Comparison of ENCODE assay signal across 8 cellular contexts in genomic region chr5:96687812-96688453, GRCh38. TPM values are rescaled to one million over a fixed set of nuclear protein-coding genes. Genes with fewer than 3 reads are reported as not detected.
A peak's percentile ranks its signal among the peaks of the same experiment; 100 is the strongest.
DNase-seq lines count a peak whose midpoint lies in the region; ATAC-seq and TF ChIP-seq lines count a peak whose summit lies in the region.

No MANE protein-coding gene starts in this region.

- no peaks in the 10 kb centered on the region for H3K9me2 ChIP-seq in neural cell (ENCODE audit: insufficient read depth, low read length)

- no peaks in the 10 kb centered on the region for H3K79me2 ChIP-seq in neural cell (replicated peaks; ENCODE audit: insufficient read depth, low read length)

- TF ChIP-seq EP300 in neural cell (conservative IDR thresholded peaks at IDR 0.05; ENCODE audit: poor library complexity, severe bottlenecking) = no peak

- H3K9me3 ChIP-seq in neural cell (ENCODE audit: low read length) = no peaks in the 10 kb centered on the region

- no peaks in the 10 kb centered on the region for H3K27me3 ChIP-seq in neural cell (ENCODE audit: insufficient read depth, low read depth, low read length)

- no peak overlapping the region for H2AFZ ChIP-seq in neural cell (ENCODE audit: low read depth, low read length)

- no peak overlapping the region for H3K27ac ChIP-seq in neural cell (ENCODE audit: low read length)

- ATAC-seq in HG03565 (IDR thresholded peaks at IDR 0.05; ENCODE audit: unreplicated experiment) = peak; percentile 72
- ATAC-seq in GM19452 (IDR thresholded peaks at IDR 0.05; ENCODE audit: unreplicated experiment) = no peak

- no peak overlapping the region for H3K9ac ChIP-seq in neural cell (ENCODE audit: low read length)

- H3K36me3 ChIP-seq in neural cell (ENCODE audit: insufficient read depth, low read length) = no peaks in the 10 kb centered on the region

- H3K4me3 ChIP-seq in epithelial cell of esophagus (ENCODE audit: low read length) (no peak overlapping the region), neural cell (ENCODE audit: low read length) (no peak overlapping the region)

- H4K20me1 ChIP-seq in neural cell (ENCODE audit: insufficient read depth) = no peaks in the 10 kb centered on the region

- H3F3A ChIP-seq in neural cell (ENCODE audit: insufficient read depth, low read length, poor library complexity, severe bottlenecking) = no peaks in the 10 kb centered on the region

- DNase-seq in Daoy (ENCODE audit: low read depth) = peak; percentile 59
- peak; percentile 52 for DNase-seq in GM20000 (ENCODE audit: low spot score)
- DNase-seq in RPMI7951 (ENCODE audit: low read depth) = peak; percentile 61
- DNase-seq in epithelial cell of esophagus (ENCODE audit: low read depth) = peak; percentile 68
- no peak for DNase-seq in NCI-H345 (lab: John Stamatoyannopoulos, UW)

- no peak overlapping the region for H3K4me2 ChIP-seq in neural cell (ENCODE audit: low read length)

- peak; percentile 81 for TF ChIP-seq RAD21 in neural cell (conservative IDR thresholded peaks at IDR 0.05)

- peak; percentile 49 for TF ChIP-seq CTCF in GM20000 (IDR thresholded peaks at IDR 0.05; ENCODE audit: extremely low read depth, missing control alignments)
- TF ChIP-seq CTCF in epithelial cell of esophagus (IDR thresholded peaks at IDR 0.05; ENCODE audit: insufficient read depth, low read depth, low read length, missing control alignments) = peak; percentile 64
- TF ChIP-seq CTCF in neural cell (IDR thresholded peaks at IDR 0.05; ENCODE audit: poor library complexity, severe bottlenecking) = peak; percentile 78

TF ChIP-seq in neural cell, 6 proteins besides CTCF, POLR2A, EP300 and RAD21:
- TF ChIP-seq MXI1 (conservative IDR thresholded peaks at IDR 0.05; ENCODE audit: poor library complexity, severe bottlenecking) (no peak), SMC3 (conservative IDR thresholded peaks at IDR 0.05; ENCODE audit: poor library complexity) (peak; percentile 87)

RNA-seq across cellular contexts. Expression of gene CAST, which starts 25.8 kb away (rescaled TPM):
- total RNA-seq in Daoy (2014; rRNA removed; shearing (Covaris generic)) = 124 and 134 TPM in 2 replicates
- total RNA-seq in RPMI7951 (2014; rRNA removed; shearing (Covaris generic)) = 102 and 134 TPM in 2 replicates
- polyA plus RNA-seq in neural cell = 7.3 and 8.4 TPM in 2 replicates
- 13.1 and 20.0 TPM in 2 replicates for polyA minus RNA-seq in neural cell
